Comparison of ENCODE assay signal across 8 cellular contexts in genomic region chr10:31927597-31928530, GRCh38. TPM values are rescaled to one million over a fixed set of nuclear protein-coding genes. Genes with fewer than 3 reads are reported as not detected.
DNase-seq lines count a peak whose midpoint lies in the region; ATAC-seq and TF ChIP-seq lines count a peak whose summit lies in the region.

No MANE protein-coding gene starts in this region.

- H3K27ac ChIP-seq in SU-DHL-6 (ENCODE audit: low read depth, low read length) (no peak overlapping the region), adrenal gland (peak overlapping the region; percentile 78 to 96 (median 94)), heart right ventricle (peak overlapping the region; percentile 90 to 98 (median 97)), parathyroid adenoma (peak overlapping the region; percentile 61)

- H3K9ac ChIP-seq in SU-DHL-6 (ENCODE audit: low read length) (peak overlapping the region; percentile 76), parathyroid adenoma (no peak overlapping the region)

- peak overlapping the region; percentile 40 for H2AFZ ChIP-seq in SU-DHL-6 (ENCODE audit: low read depth, low read length, severe bottlenecking)
- H2AFZ ChIP-seq in parathyroid adenoma: peak overlapping the region; percentile 81

- H3K27me3 ChIP-seq in SU-DHL-6 (ENCODE audit: low read length) (no peaks in the 10 kb centered on the region), adrenal gland (no peaks in the 10 kb centered on the region), heart right ventricle (no peaks in the 10 kb centered on the region), parathyroid adenoma (ENCODE audit: control insufficient read depth, insufficient read depth, low read length) (no peaks in the 10 kb centered on the region)

- intact Hi-C loops in adrenal gland (cut with DNase I) (loop anchor here in 1 of 2 donors (10.0 kb wide), 1 partner anchor 53 kb away; no protein-coding TSS in a partner anchor), heart right ventricle (cut with DNase I) (loop anchor here in 6 of 10 donors (2.0 to 10.0 kb wide), 5 partner anchors 61 to 419 kb away; partner anchors contain the start of gene EPC1 (in 1 of the 6))

- H3K4me1 ChIP-seq in adrenal gland (replicated peaks in 1 of 2) (peaks cover 8 to 38% of the 10 kb centered on the region in 2 donors), heart right ventricle (peaks cover 6 to 42% (median 25%) of the 10 kb centered on the region in 9 donors), parathyroid adenoma (peaks cover 8% of the 10 kb centered on the region)

- 0 to 1% (median 0%) methylated on average over 25 to 64 of the region's 64 CpGs for WGBS in adrenal gland, 4 donors
- WGBS in heart right ventricle, 2 donors: 0% methylated on average over 64 of the region's 64 CpGs

- H3K36me3 ChIP-seq in SU-DHL-6 (ENCODE audit: low read length) (no peaks in the 10 kb centered on the region), adrenal gland (replicated peaks in 1 of 2) (peaks cover 0 to 4% of the 10 kb centered on the region in 2 donors), heart right ventricle (no peaks in the 10 kb centered on the region), parathyroid adenoma (ENCODE audit: control insufficient read depth, insufficient read depth, low read length) (no peaks in the 10 kb centered on the region)

- peaks cover 16% of the 10 kb centered on the region; the same call in 1 of the 2 replicates for H3F3A ChIP-seq in SU-DHL-6 (ENCODE audit: insufficient read depth)

- H3K9me2 ChIP-seq in SU-DHL-6 (replicated peaks; ENCODE audit: insufficient read depth, low read length): no peaks in the 10 kb centered on the region

- peak in 1 of 2 donors; percentile 48 for TF ChIP-seq POLR2A in adrenal gland (IDR thresholded peaks at IDR 0.05)

- TF ChIP-seq RAD21 in Ishikawa (IDR thresholded peaks at IDR 0.05; ENCODE audit: low read depth): no peak

- H3K9me3 ChIP-seq in SU-DHL-6 (ENCODE audit: insufficient read depth, low read length) (no peaks in the 10 kb centered on the region), adrenal gland (replicated peaks in 1 of 3) (no peaks in the 10 kb centered on the region), heart right ventricle (peaks cover 0 to 5% (median 0%) of the 10 kb centered on the region in 11 donors), parathyroid adenoma (ENCODE audit: control insufficient read depth, low read length) (no peaks in the 10 kb centered on the region)

- TF ChIP-seq CTCF in SU-DHL-6 (IDR thresholded peaks at IDR 0.05; ENCODE audit: insufficient read depth, low read length, poor library complexity, severe bottlenecking) (no peak), adrenal gland (IDR thresholded peaks at IDR 0.05) (peak in 5 of 6 experiments; percentile 29 to 55 (median 44)), heart right ventricle (IDR thresholded peaks at IDR 0.05) (peak in 5 of 9 donors; percentile 17 to 49 (median 33)), parathyroid adenoma (IDR thresholded peaks at IDR 0.05) (peak; percentile 21)

- ATAC-seq in GM21619 (IDR thresholded peaks at IDR 0.05; ENCODE audit: unreplicated experiment) (peak; percentile 32), heart right ventricle (peak in 7 of 8 donors; percentile 8 to 52 (median 22)), GM18858 (IDR thresholded peaks at IDR 0.05; ENCODE audit: unreplicated experiment) (no peak)

- H3K79me2 ChIP-seq in SU-DHL-6 (ENCODE audit: insufficient read depth, low read length): peaks cover 38% of the 10 kb centered on the region
- peaks cover 10% of the 10 kb centered on the region for H3K79me2 ChIP-seq in parathyroid adenoma

- H4K20me1 ChIP-seq in SU-DHL-6 (ENCODE audit: low read depth, low read length): peaks cover 22% of the 10 kb centered on the region; the same call in 1 of the 2 replicates

- peak overlapping the region; percentile 80 for H3K4me3 ChIP-seq in SU-DHL-6 (ENCODE audit: insufficient read depth, low read length, poor library complexity, severe bottlenecking)
- H3K4me3 ChIP-seq in adrenal gland: peak overlapping the region; percentile 61 to 94 (median 77)
- H3K4me3 ChIP-seq in heart right ventricle: peak overlapping the region; percentile 53 to 96 (median 89)
- H3K4me3 ChIP-seq in parathyroid adenoma (ENCODE audit: low read depth, low read length): peak overlapping the region; percentile 60

- H3K4me2 ChIP-seq in SU-DHL-6 (ENCODE audit: low read depth, low read length, poor library complexity, severe bottlenecking) (peak overlapping the region; percentile 86), parathyroid adenoma (ENCODE audit: low read length) (peak overlapping the region; percentile 99)

- no peak for TF ChIP-seq EP300 in Ishikawa (IDR thresholded peaks at IDR 0.05; ENCODE audit: borderline replicate concordance)

- DNase-seq in EH (ENCODE audit: low read depth) (peak; percentile 58), adrenal gland (peak; percentile 54 to 76 (median 64)), heart right ventricle (peak; percentile 38 to 45)

TF ChIP-seq in Ishikawa, 13 proteins besides CTCF, POLR2A, EP300 and RAD21:
- TF ChIP-seq, protein P1, sequence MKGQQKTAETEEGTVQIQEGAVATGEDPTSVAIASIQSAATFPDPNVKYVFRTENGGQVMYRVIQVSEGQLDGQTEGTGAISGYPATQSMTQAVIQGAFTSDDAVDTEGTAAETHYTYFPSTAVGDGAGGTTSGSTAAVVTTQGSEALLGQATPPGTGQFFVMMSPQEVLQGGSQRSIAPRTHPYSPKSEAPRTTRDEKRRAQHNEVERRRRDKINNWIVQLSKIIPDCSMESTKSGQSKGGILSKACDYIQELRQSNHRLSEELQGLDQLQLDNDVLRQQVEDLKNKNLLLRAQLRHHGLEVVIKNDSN (IDR thresholded peaks at IDR 0.05): no peak
- TF ChIP-seq ZBTB7A (IDR thresholded peaks at IDR 0.05; ENCODE audit: low read depth): peak; percentile 53; the same call in 1 of the 2 replicates

RNA-seq across cellular contexts. Expression of gene ARHGAP12, which starts 0.8 kb away (rescaled TPM):
- 10 to 100 TPM; 26.7 to 47.1 (median 31.0) TPM for total RNA-seq in adrenal gland
- polyA plus RNA-seq in adrenal gland: 10 to 100 TPM; 33.4 to 45.7 (median 43.3) TPM
- 10 to 100 TPM; 16.7 to 25.6 (median 21.0) TPM for total RNA-seq in heart right ventricle
- polyA plus RNA-seq in heart right ventricle: 10 to 100 TPM in 1 of 2 donors, 1 to 10 TPM in 1; 7.6 to 35.2 TPM
